In genomic region chr2:97993926-97994325, GRCh38 we compare ENCODE assay signal across 8 cellular contexts. TPM values are rescaled to one million over a fixed set of nuclear protein-coding genes. Genes with fewer than 3 reads are reported as not detected.
DNase-seq lines count a peak whose midpoint lies in the region; TF ChIP-seq lines count a peak whose summit lies in the region.

No MANE protein-coding gene starts in this region.

- peak overlapping the region; percentile 88 for H3K27ac Mint-ChIP-seq in Calu3 (ENCODE audit: unreplicated experiment)
- no peak overlapping the region for H3K27ac Mint-ChIP-seq in dendritic cell treated with granulocyte-macrophage colony-stimulating factor and Interleukin-4, amounts not matched to agents 40 ng/mL and 50 ng/mL, for 4 days
- peak overlapping the region; percentile 98 for H3K27ac Mint-ChIP-seq in nephron

- H3K27me3 Mint-ChIP-seq in Calu3 (ENCODE audit: unreplicated experiment) (peaks cover 1% of the 10 kb centered on the region), nephron (ENCODE audit: low read depth) (no peaks in the 10 kb centered on the region)
- peaks cover 7% of the 10 kb centered on the region for H3K27me3 Mint-ChIP-seq in dendritic cell treated with granulocyte-macrophage colony-stimulating factor and Interleukin-4, amounts not matched to agents 40 ng/mL and 50 ng/mL, for 4 days

- TF ChIP-seq CTCF in Calu3 (IDR thresholded peaks at IDR 0.05; ENCODE audit: unreplicated experiment) = no peak
- TF ChIP-seq CTCF in nephron (IDR thresholded peaks at IDR 0.05; ENCODE audit: unreplicated experiment in 3 of 3) = no peak

- in situ Hi-C loops in ACHN (cut with HindIII; ENCODE audit: low pct_ligation_motif_present, low pct_unique_long_range_greater_than_20kb, low sequenced_read_pairs) = no loop called here

- peaks cover 21% of the 10 kb centered on the region for H3K4me1 Mint-ChIP-seq in Calu3 (ENCODE audit: low read depth, unreplicated experiment)
- H3K4me1 Mint-ChIP-seq in dendritic cell treated with granulocyte-macrophage colony-stimulating factor and Interleukin-4, amounts not matched to agents 40 ng/mL and 50 ng/mL, for 4 days (ENCODE audit: low read depth) = peaks cover 45% of the 10 kb centered on the region
- peaks cover 39% of the 10 kb centered on the region for H3K4me1 Mint-ChIP-seq in nephron

- intact Hi-C loops in Calu3 (cut with micrococcal nuclease; ENCODE audit: unreplicated experiment) = loop anchor here (2.0 kb wide), 1 partner anchor 187 kb away; no protein-coding TSS in a partner anchor
- intact Hi-C loops in dendritic cell treated with granulocyte-macrophage colony-stimulating factor and Interleukin-4, amounts not matched to agents 40 ng/mL and 50 ng/mL, for 4 days (cut with micrococcal nuclease) = loop anchor here (5.0 kb wide), 1 partner anchor 42 kb away; no protein-coding TSS in a partner anchor

- DNase-seq in Calu3 (no peak), NAMALWA (ENCODE audit: low spot score) (peak; percentile 63), SKM-1 treated with dmso at 0.1 percent for 144 hours (lab: John Stamatoyannopoulos, UW; ENCODE audit: unreplicated experiment) (no peak), ACHN (no peak), activated gamma-delta T cell treated with Interleukin-2 at 50 U/mL for 16 hours (no peak), 8988T (no peak)

- BruUV-seq in Calu3 (replicated peaks; lab: Mats Ljungman, UMichigan) = no TSS peak

- peak overlapping the region; percentile 80 for H3K4me3 Mint-ChIP-seq in Calu3 (ENCODE audit: low read depth, unreplicated experiment)
- H3K4me3 Mint-ChIP-seq in dendritic cell treated with granulocyte-macrophage colony-stimulating factor and Interleukin-4, amounts not matched to agents 40 ng/mL and 50 ng/mL, for 4 days = peak overlapping the region; percentile 13
- peak overlapping the region; percentile 93 to 100 (median 99) for H3K4me3 Mint-ChIP-seq in nephron

- H3K36me3 Mint-ChIP-seq in Calu3 (ENCODE audit: insufficient read depth, unreplicated experiment) = peaks cover 23% of the 10 kb centered on the region
- no peaks in the 10 kb centered on the region for H3K36me3 Mint-ChIP-seq in dendritic cell treated with granulocyte-macrophage colony-stimulating factor and Interleukin-4, amounts not matched to agents 40 ng/mL and 50 ng/mL, for 4 days (ENCODE audit: low read depth)
- H3K36me3 Mint-ChIP-seq in nephron (ENCODE audit: low read depth) = peaks cover 10% of the 10 kb centered on the region

- CTCF ChIA-PET in Calu3 (lab: Charles Lee) = no interaction called here

- H3K9me3 Mint-ChIP-seq in Calu3 (ENCODE audit: low read depth, unreplicated experiment) = no peaks in the 10 kb centered on the region
- no peaks in the 10 kb centered on the region for H3K9me3 Mint-ChIP-seq in dendritic cell treated with granulocyte-macrophage colony-stimulating factor and Interleukin-4, amounts not matched to agents 40 ng/mL and 50 ng/mL, for 4 days
- peaks cover 5% of the 10 kb centered on the region for H3K9me3 Mint-ChIP-seq in nephron

RNA-seq across cellular contexts. Expression of gene TMEM131, which starts 1.8 kb away (rescaled TPM):
- total RNA-seq in Calu3 (2022) = 25.4 and 29.2 TPM in 2 replicates

Comparison
In these comparisons a context has a peak if more than half of its experiments do, and no peak if none do; other contexts are left out.
1. H3K4me3 Mint-ChIP-seq: peak in every context shown above with its lines; median percentile 99 in nephron; 80 in Calu3; 13 in dendritic cell treated with granulocyte-macrophage colony-stimulating factor and Interleukin-4, amounts not matched to agents 40 ng/mL and 50 ng/mL, for 4 days.